16 cellular contexts compared by ENCODE assay signal in the genomic region with DNA sequence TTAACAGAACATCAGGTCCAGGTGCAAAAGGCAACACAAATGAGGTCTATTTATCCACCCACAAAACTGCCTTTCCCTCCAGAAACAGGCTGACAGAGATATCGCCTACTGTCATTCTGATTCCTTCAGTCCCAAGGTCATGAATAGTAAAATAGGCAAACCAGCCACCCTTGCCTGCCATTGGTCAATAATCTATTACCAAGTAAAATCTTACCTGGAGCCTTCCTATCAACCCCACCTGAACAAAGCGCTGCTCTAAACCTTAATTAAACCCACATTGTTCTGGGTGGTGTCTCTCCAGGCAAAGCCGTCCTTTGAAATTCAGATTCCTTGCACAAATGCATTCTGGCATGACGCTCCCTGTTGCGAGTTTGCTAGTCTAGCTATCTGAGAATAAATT.
DNase-seq lines count a peak whose midpoint lies in the region; ATAC-seq, FAIRE-seq and TF ChIP-seq lines count a peak whose summit lies in the region.
"Had no signal": no experiment of that assay in that cellular context is flagged by ENCODE, and none has a peak within 500 bp of the region (broad histone marks: within the 10 kb centered on the region; RNA-seq: fewer than 3 reads in every experiment).

No MANE protein-coding gene starts in this region.

- H3K4me3 Mint-ChIP-seq in GM23338 (no peak overlapping the region), endothelial cell (ENCODE audit: unreplicated experiment) (no peak overlapping the region)
- H3K4me3 Mint-ChIP-seq: CD14-positive monocyte; CD4-positive, alpha-beta memory T cell had no signal

- H3K23ac ChIP-seq in H1 (ENCODE audit: insufficient read length) (no peak overlapping the region), mesendoderm (ENCODE audit: low read length) (no peak overlapping the region)

- H3K9ac ChIP-seq in H1 (replicated peaks in 1 of 4; ENCODE audit: extremely low read depth in 1 of 4, low read depth in 3 of 4, low read length in 3 of 4) (no peak overlapping the region), mesendoderm (ENCODE audit: low read length) (no peak overlapping the region)
- H3K9ac ChIP-seq: BLaER1 had no signal

- H3K4ac ChIP-seq in H1 (replicated peaks; ENCODE audit: insufficient read length, low read depth, low read length) (no peak overlapping the region), mesendoderm (ENCODE audit: low read depth, low read length) (no peak overlapping the region)

- H3K27ac ChIP-seq in GM23338 (ENCODE audit: low read depth) (no peak overlapping the region), H1 (ENCODE audit: low read depth, low read length) (no peak overlapping the region), mesendoderm (ENCODE audit: low read depth, low read length) (no peak overlapping the region)
- H3K27ac ChIP-seq: BLaER1 had no signal

- no peak overlapping the region for H2AK5ac ChIP-seq in H1 (ENCODE audit: low read depth, low read length)
- H2AK5ac ChIP-seq in mesendoderm (ENCODE audit: low read length) = no peak overlapping the region

- H3K36me3 Mint-ChIP-seq in GM23338 (ENCODE audit: low read depth) (peaks cover 16% of the 10 kb centered on the region; the same call in 2 of the 3 replicates), endothelial cell (ENCODE audit: low read depth, unreplicated experiment) (peaks cover 3% of the 10 kb centered on the region)
- H3K36me3 Mint-ChIP-seq: CD14-positive monocyte; CD4-positive, alpha-beta memory T cell had no signal

- no peaks in the 10 kb centered on the region for H3K79me2 ChIP-seq in GM23338 (replicated peaks; ENCODE audit: insufficient read depth)
- no peaks in the 10 kb centered on the region for H3K79me2 ChIP-seq in H1 (ENCODE audit: control insufficient read depth in 1 of 2, insufficient read depth in 2 of 2, low read length in 2 of 2)
- no peaks in the 10 kb centered on the region for H3K79me2 ChIP-seq in mesendoderm (ENCODE audit: control insufficient read depth, insufficient read depth, low read length)

- H3K4me1 Mint-ChIP-seq in GM23338 (peaks cover 9% of the 10 kb centered on the region; the same call in 2 of the 3 replicates), endothelial cell (ENCODE audit: unreplicated experiment) (no peaks in the 10 kb centered on the region)
- H3K4me1 Mint-ChIP-seq: CD14-positive monocyte; CD4-positive, alpha-beta memory T cell had no signal

- peaks cover 6% of the 10 kb centered on the region in 2 experiments; a peak in 2 of 4 replicates for H3K9me3 ChIP-seq in H1 (ENCODE audit: insufficient read depth in 2 of 2, low read depth in 1 of 2, low read length in 1 of 2)

- H3K18ac ChIP-seq in H1 (ENCODE audit: extremely low read depth, low read length) = no peak overlapping the region
- no peak overlapping the region for H3K18ac ChIP-seq in mesendoderm (ENCODE audit: low read length)

- H3K27me3 Mint-ChIP-seq in GM23338 (ENCODE audit: insufficient read depth, low read depth, poor library complexity) (peaks cover 2% of the 10 kb centered on the region), endothelial cell (ENCODE audit: unreplicated experiment) (peaks cover 5% of the 10 kb centered on the region)
- H3K27me3 Mint-ChIP-seq: CD4-positive, alpha-beta memory T cell had no signal

- no peak overlapping the region for H2BK120ac ChIP-seq in H1 (replicated peaks; ENCODE audit: low read depth, low read length)
- H2BK120ac ChIP-seq in mesendoderm (ENCODE audit: low read depth, low read length) = no peak overlapping the region

- peak; percentile 84 for ATAC-seq in GM23338

- no peak for TF ChIP-seq EP300 in H1 (IDR thresholded peaks at IDR 0.05; ENCODE audit: borderline replicate concordance in 1 of 2, low read depth in 2 of 2, low read length in 2 of 2)

- H3K14ac ChIP-seq in H1 (ENCODE audit: insufficient read length) = no peak overlapping the region

- 0 out of 2 replicates have a peak overlapping the region, but pooled peaks have one; percentile 27 for H2BK20ac ChIP-seq in H1 (ENCODE audit: low read length)

- FAIRE-seq in H1 (lab: Jason Lieb, UNC) = no peak
- FAIRE-seq: H54 had no signal

- H3K4me2 ChIP-seq in GM23338 = 0 out of 2 replicates have a peak overlapping the region, but pooled peaks have one; percentile 40
- no peak overlapping the region for H3K4me2 ChIP-seq in H1 (ENCODE audit: insufficient read depth in 1 of 2, low read depth in 2 of 2, low read length in 2 of 2)
- no peak overlapping the region for H3K4me2 ChIP-seq in mesendoderm (ENCODE audit: low read length)
- H3K4me2 ChIP-seq: BLaER1 had no signal

- H3K4me3 ChIP-seq in GM23338 (no peak overlapping the region), H1 (ENCODE audit: extremely low read depth in 1 of 4, insufficient read depth in 2 of 4, low read depth in 3 of 4, low read length in 4 of 4) (no peak overlapping the region), mesendoderm (ENCODE audit: low read length) (no peak overlapping the region)
- H3K4me3 ChIP-seq: BLaER1 had no signal

- no peak for TF ChIP-seq POLR2A in H1 (IDR thresholded peaks at IDR 0.05; ENCODE audit: control extremely low read depth in 1 of 2, low read depth in 2 of 2, low read length in 2 of 2)

- H3K4me1 ChIP-seq in GM23338 (ENCODE audit: insufficient read depth) = peaks cover 5% of the 10 kb centered on the region
- peaks cover 0 to 4% (median 0%) of the 10 kb centered on the region in 4 experiments; a peak in 2 of 7 replicates for H3K4me1 ChIP-seq in H1 (replicated peaks in 1 of 4; ENCODE audit: control insufficient read depth in 3 of 4, insufficient read depth in 4 of 4, low read length in 3 of 4)
- no peaks in the 10 kb centered on the region for H3K4me1 ChIP-seq in mesendoderm (ENCODE audit: control insufficient read depth, low read depth, low read length)
- H3K4me1 ChIP-seq: BLaER1 had no signal

- H3K9me3 Mint-ChIP-seq in GM23338 (peaks cover 22% of the 10 kb centered on the region; the same call in 2 of the 3 replicates), endothelial cell (ENCODE audit: unreplicated experiment) (peaks cover 4% of the 10 kb centered on the region)

- WGBS in H1 (ENCODE audit: extremely low coverage in 1 of 2, insufficient coverage in 1 of 2, insufficient read length in 1 of 2, insufficient replicate concordance in 2 of 2, low coverage in 1 of 2, low lambda C conversion rate in 2 of 2, missing lambda C conversion rate in 1 of 2), 2 experiments = 86% methylated on average over 5 of the region's 5 CpGs; no CpG with 5 or more reads in 1 of the 2 experiments
- no CpG with 5 or more reads among the region's 5 CpGs for WGBS in mesendoderm (ENCODE audit: extremely low coverage, insufficient coverage, low lambda C conversion rate)

- H3K79me1 ChIP-seq in H1 (ENCODE audit: low read depth, low read length) (no peaks in the 10 kb centered on the region), mesendoderm (ENCODE audit: low read length) (no peaks in the 10 kb centered on the region)

- TF ChIP-seq RAD21 in H1 (IDR thresholded peaks at IDR 0.05 in 1 of 2, conservative IDR thresholded peaks at IDR 0.05 in 1 of 2; ENCODE audit: low read depth in 2 of 2, low read length in 2 of 2) = no peak

- POLR2A ChIA-PET in H1 (lab: Charles Lee; ENCODE audit: partially characterized antibody) = no interaction called here

- no peaks in the 10 kb centered on the region for H3F3A ChIP-seq in GM23338 (replicated peaks; ENCODE audit: low read depth)

- H4K5ac ChIP-seq in H1 (ENCODE audit: insufficient read length, low read depth, low read length) (no peak overlapping the region), mesendoderm (ENCODE audit: low read length) (no peak overlapping the region)

- no peak overlapping the region for H4K8ac ChIP-seq in H1 (ENCODE audit: extremely low read depth, insufficient read depth, low read length)
- H4K8ac ChIP-seq in mesendoderm (ENCODE audit: low read depth, low read length) = no peak overlapping the region

- H3K27me3 ChIP-seq in GM23338 (ENCODE audit: insufficient read depth) = no peaks in the 10 kb centered on the region
- H3K27me3 ChIP-seq in H1 (replicated peaks in 1 of 4; ENCODE audit: control insufficient read depth in 3 of 4, extremely low read depth in 1 of 4, insufficient read depth in 3 of 4, low read length in 3 of 4) = no peaks in the 10 kb centered on the region
- H3K27me3 ChIP-seq in mesendoderm (ENCODE audit: insufficient read depth, low read length, poor library complexity) = no peaks in the 10 kb centered on the region
- H3K27me3 ChIP-seq: BLaER1 had no signal

- CTCF ChIA-PET in H1 (lab: Charles Lee; ENCODE audit: partially characterized antibody) = no interaction called here

- no peak overlapping the region for H2BK12ac ChIP-seq in H1 (ENCODE audit: low read depth, low read length)

- H3K36me3 ChIP-seq in GM23338 (ENCODE audit: insufficient read depth) = no peaks in the 10 kb centered on the region
- H3K36me3 ChIP-seq in H1 (ENCODE audit: control insufficient read depth in 2 of 4, insufficient read depth in 4 of 4, low read length in 3 of 4) = no peaks in the 10 kb centered on the region
- no peaks in the 10 kb centered on the region for H3K36me3 ChIP-seq in mesendoderm (ENCODE audit: control insufficient read depth, insufficient read depth, low read length)
- H3K36me3 ChIP-seq: BLaER1 had no signal

- H2BK5ac ChIP-seq in H1 (ENCODE audit: low read depth, low read length) (no peak overlapping the region), mesendoderm (ENCODE audit: low read length) (no peak overlapping the region)

- H3K23me2 ChIP-seq in H1 (ENCODE audit: low read depth, low read length) = no peaks in the 10 kb centered on the region

- H4K91ac ChIP-seq in H1 (replicated peaks; ENCODE audit: insufficient read length, low read length) = no peak overlapping the region

- no peak overlapping the region; the same call in 1 of the 2 replicates for H2AFZ ChIP-seq in GM23338
- H2AFZ ChIP-seq in H1 (ENCODE audit: low read length) = no peak overlapping the region

- H3K56ac ChIP-seq in H1 (replicated peaks; ENCODE audit: insufficient read length, low read depth, low read length) = no peak overlapping the region
- H3K56ac ChIP-seq in mesendoderm (ENCODE audit: low read length) = no peak overlapping the region

- TF ChIP-seq CTCF in GM23338 (conservative IDR thresholded peaks at IDR 0.05; ENCODE audit: low read depth in 2 of 2) = no peak
- TF ChIP-seq CTCF in H1 (IDR thresholded peaks at IDR 0.05; ENCODE audit: control extremely low read depth in 1 of 3, insufficient read depth in 1 of 3, low read depth in 1 of 3, low read length in 3 of 3) = no peak
- no peak for TF ChIP-seq CTCF in endothelial cell (IDR thresholded peaks at IDR 0.05; ENCODE audit: unreplicated experiment)

- H3K9me2 ChIP-seq in GM23338 (ENCODE audit: insufficient read depth) = no peaks in the 10 kb centered on the region; the same call in 1 of the 2 replicates

- H3K27ac Mint-ChIP-seq in GM23338 = no peak overlapping the region
- H3K27ac Mint-ChIP-seq in endothelial cell (ENCODE audit: unreplicated experiment) = no peak overlapping the region
- H3K27ac Mint-ChIP-seq: CD4-positive, alpha-beta memory T cell had no signal

- no peaks in the 10 kb centered on the region for H4K20me1 ChIP-seq in GM23338 (replicated peaks; ENCODE audit: insufficient read depth)
- H4K20me1 ChIP-seq in H1 (replicated peaks in 1 of 2; ENCODE audit: control insufficient read depth in 1 of 2, insufficient read depth in 2 of 2, low read length in 2 of 2) = no peaks in the 10 kb centered on the region
- H4K20me1 ChIP-seq: BLaER1 had no signal

- H2BK15ac ChIP-seq in H1 (ENCODE audit: low read length) (no peak overlapping the region), mesendoderm (replicated peaks; ENCODE audit: low read depth) (no peak overlapping the region)

- DNase-seq in GM23338 (ENCODE audit: low spot score) (peak; percentile 61), NCI-H526 (lab: John Stamatoyannopoulos, UW) (peak; percentile 62 to 80), H1 (ENCODE audit: low read depth in 1 of 2, low spot score in 2 of 2) (no peak), mesendoderm (peak; percentile 3), GM19238 (ENCODE audit: insufficient read length, low spot score) (no peak), occipital lobe (lab: John Stamatoyannopoulos, UW) (no peak), HCEC 1CT (no peak), endothelial cell (ENCODE audit: low spot score) (no peak)
- DNase-seq: 8988T; CD4-positive, alpha-beta memory T cell; DMS153; DMS79; GF-D8 had no signal

Comparison
In these comparisons a context has a peak if more than half of its experiments do, and no peak if none do; other contexts are left out.
1. DNase-seq: peak in GM23338 (single experiment), NCI-H526 (2 of 2) and mesendoderm (single experiment); none in H1 (0 of 2), GM19238 (single experiment), occipital lobe (single experiment), HCEC 1CT (single experiment) and endothelial cell (single experiment).